8 cellular contexts compared by ENCODE assay signal in genomic region chr6:73652637-73653570, GRCh38. TPM values are rescaled to one million over a fixed set of nuclear protein-coding genes. Genes with fewer than 3 reads are reported as not detected.
A peak's percentile ranks its signal among the peaks of the same experiment; 100 is the strongest.
DNase-seq lines count a peak whose midpoint lies in the region; ATAC-seq and TF ChIP-seq lines count a peak whose summit lies in the region.

No MANE protein-coding gene starts in this region.

- intact Hi-C loops in adrenal gland (cut with DNase I): no loop called here
- intact Hi-C loops in heart right ventricle (cut with DNase I): no loop called here
- intact Hi-C loops in posterior vena cava (cut with DNase I): loop anchor here in 1 of 2 donors (5.0 kb wide), 1 partner anchor 141 kb away; no protein-coding TSS in a partner anchor
- intact Hi-C loops in vagina (cut with DNase I): no loop called here

- TF ChIP-seq CTCF in GM10266 (IDR thresholded peaks at IDR 0.05; ENCODE audit: control insufficient read depth, insufficient read depth, low read depth, missing control alignments) (peak; percentile 32), adrenal gland (IDR thresholded peaks at IDR 0.05) (peak in 5 of 6 experiments; percentile 13 to 34 (median 33)), heart right ventricle (IDR thresholded peaks at IDR 0.05) (peak; percentile 22 to 53 (median 42)), vagina (IDR thresholded peaks at IDR 0.05) (peak in 2 of 3 experiments; percentile 34 to 38)

- peaks cover 4 to 20% of the 10 kb centered on the region in 2 donors for H3K4me1 ChIP-seq in adrenal gland (replicated peaks in 1 of 2)
- H3K4me1 ChIP-seq in heart right ventricle: peaks cover 0 to 25% (median 15%) of the 10 kb centered on the region in 9 donors
- peaks cover 10% of the 10 kb centered on the region for H3K4me1 ChIP-seq in vagina

- TF ChIP-seq POLR2A in adrenal gland (IDR thresholded peaks at IDR 0.05) (peak in 1 of 2 donors; percentile 23), vagina (IDR thresholded peaks at IDR 0.05) (no peak)

- H3K27me3 ChIP-seq in adrenal gland (no peaks in the 10 kb centered on the region), heart right ventricle (no peaks in the 10 kb centered on the region), vagina (no peaks in the 10 kb centered on the region)

- peak; percentile 81 for DNase-seq in GM10266 (ENCODE audit: extremely low spot score)
- DNase-seq in MV-4-11 (lab: John Stamatoyannopoulos, UW): peak; percentile 67
- DNase-seq in SKM-1 treated with dmso at 0.1 percent for 144 hours (lab: John Stamatoyannopoulos, UW; ENCODE audit: unreplicated experiment): peak; percentile 70
- peak; percentile 61 to 76 (median 63) for DNase-seq in adrenal gland
- peak; percentile 54 to 64 for DNase-seq in heart right ventricle
- peak; percentile 84 for DNase-seq in posterior vena cava (ENCODE audit: low spot score)
- no peak for DNase-seq in vagina (ENCODE audit: extremely low spot score in 2 of 2)

- H3K9me3 ChIP-seq in adrenal gland (replicated peaks in 1 of 3): no peaks in the 10 kb centered on the region
- no peaks in the 10 kb centered on the region for H3K9me3 ChIP-seq in heart right ventricle
- no peaks in the 10 kb centered on the region for H3K9me3 ChIP-seq in vagina

- ATAC-seq in HG02571 (IDR thresholded peaks at IDR 0.05; ENCODE audit: unreplicated experiment) (peak; percentile 48), heart right ventricle (peak; percentile 45 to 65 (median 53))

- H3K27ac ChIP-seq in adrenal gland (peak overlapping the region in 4 of 5 donors; percentile 86 to 96 (median 92)), heart right ventricle (peak overlapping the region; percentile 93 to 99 (median 97)), vagina (peak overlapping the region; percentile 100)

- 4 to 6% (median 5%) methylated on average over 20 to 32 of the region's 32 CpGs for WGBS in adrenal gland, 4 donors
- WGBS in heart right ventricle, 2 donors: 2 to 3% methylated on average over 32 of the region's 32 CpGs

- H3K36me3 ChIP-seq in adrenal gland (replicated peaks in 1 of 2) (peaks cover 0 to 4% of the 10 kb centered on the region in 2 donors), heart right ventricle (peaks cover 0 to 22% (median under 1%) of the 10 kb centered on the region in 9 donors), vagina (no peaks in the 10 kb centered on the region)

- H3K4me3 ChIP-seq in adrenal gland (peak overlapping the region in 2 of 4 donors; percentile 77 to 98), heart right ventricle (peak overlapping the region; percentile 82 to 100 (median 96)), vagina (peak overlapping the region; percentile 92 to 100)

RNA-seq across cellular contexts. Expression of gene SLC17A5, which starts 0.9 kb away (rescaled TPM):
- total RNA-seq in adrenal gland (10 to 100 TPM; 10.5 to 20.3 (median 15.5) TPM), heart right ventricle (1 to 10 TPM; 4.2 to 7.6 (median 4.7) TPM), posterior vena cava (10 to 100 TPM; 15.2 to 16.6 TPM), vagina (10.1 TPM)
- polyA plus RNA-seq in adrenal gland (10 to 100 TPM in 1 of 3 donors, 1 to 10 TPM in 2; 1.5 to 12.3 (median 3.0) TPM), heart right ventricle (1 to 10 TPM; 1.9 to 6.4 TPM)

RNA-seq across cellular contexts. Expression of gene CD109, which starts 43.1 kb away (rescaled TPM):
- 1 to 10 TPM; 2.0 to 6.2 (median 4.2) TPM for total RNA-seq in adrenal gland
- 1 to 10 TPM in 1 of 3 donors, under 1 TPM in 2; 0.47 to 2.1 (median 0.56) TPM for polyA plus RNA-seq in adrenal gland
- 10 to 100 TPM in 5 of 10 donors, 1 to 10 TPM in 5; 5.8 to 15.4 (median 10.2) TPM for total RNA-seq in heart right ventricle
- polyA plus RNA-seq in heart right ventricle: 1 to 10 TPM; 2.3 to 3.1 TPM
- 10 to 100 TPM; 20.4 to 35.9 TPM for total RNA-seq in posterior vena cava
- 29.0 TPM for total RNA-seq in vagina

Comparison
In these comparisons a context has a peak if more than half of its experiments do, and no peak if none do; other contexts are left out.
1. DNase-seq: peak in GM10266 (single experiment), MV-4-11 (single experiment), SKM-1 treated with dmso at 0.1 percent for 144 hours (single experiment), adrenal gland (7 of 7), heart right ventricle (2 of 2) and posterior vena cava (single experiment); none in vagina (0 of 2).
2. Peak in every context shown above with its lines, with median percentiles within 50 percentile points of each other: CTCF ChIP-seq and H3K27ac ChIP-seq.